Comparison of ENCODE assay signal across 8 cellular contexts in the genomic region with DNA sequence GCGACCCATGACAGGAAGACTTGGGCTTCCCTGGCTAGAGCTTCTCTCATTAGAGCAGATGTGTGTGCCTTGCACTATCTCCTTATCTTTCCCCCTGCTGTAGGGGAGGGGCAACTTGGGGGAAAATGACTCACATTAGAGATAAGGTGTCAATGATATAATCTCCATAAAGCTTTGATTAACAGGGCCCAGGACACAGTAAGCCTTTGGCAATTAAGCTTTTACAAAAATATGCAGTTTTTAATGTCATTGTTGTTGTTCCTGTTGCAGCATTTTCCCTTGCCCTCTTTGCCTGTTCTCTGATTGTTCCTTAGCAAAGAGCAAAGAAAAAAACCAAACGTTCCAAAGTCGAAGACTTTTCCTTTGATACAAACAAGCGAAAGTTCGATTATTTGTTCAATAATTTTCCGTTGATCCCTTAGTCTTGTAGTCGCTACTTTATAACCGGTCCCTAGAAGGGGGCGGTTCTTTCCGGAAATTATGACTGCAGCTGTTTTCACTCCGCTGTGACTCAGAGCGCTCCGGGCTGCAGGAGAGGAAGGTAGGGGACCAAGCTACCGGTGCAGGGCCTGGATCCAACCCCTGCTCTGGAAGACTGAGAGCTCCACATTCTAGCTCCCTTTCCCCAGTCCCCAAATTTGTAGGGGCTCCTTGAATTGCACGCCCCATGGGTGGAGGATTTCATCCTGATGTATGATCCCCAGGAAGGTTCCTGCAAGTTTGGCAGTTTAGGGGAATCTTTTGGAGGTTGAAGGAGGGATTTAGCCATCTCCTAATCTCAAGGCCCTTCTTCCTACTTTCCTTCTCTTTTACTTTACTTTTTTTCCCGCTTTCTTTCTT. TPM values are rescaled to one million over a fixed set of nuclear protein-coding genes. Genes with fewer than 3 reads are reported as not detected.
DNase-seq lines count a peak whose midpoint lies in the region; ATAC-seq, FAIRE-seq and TF ChIP-seq lines count a peak whose summit lies in the region.

A gene with protein sequence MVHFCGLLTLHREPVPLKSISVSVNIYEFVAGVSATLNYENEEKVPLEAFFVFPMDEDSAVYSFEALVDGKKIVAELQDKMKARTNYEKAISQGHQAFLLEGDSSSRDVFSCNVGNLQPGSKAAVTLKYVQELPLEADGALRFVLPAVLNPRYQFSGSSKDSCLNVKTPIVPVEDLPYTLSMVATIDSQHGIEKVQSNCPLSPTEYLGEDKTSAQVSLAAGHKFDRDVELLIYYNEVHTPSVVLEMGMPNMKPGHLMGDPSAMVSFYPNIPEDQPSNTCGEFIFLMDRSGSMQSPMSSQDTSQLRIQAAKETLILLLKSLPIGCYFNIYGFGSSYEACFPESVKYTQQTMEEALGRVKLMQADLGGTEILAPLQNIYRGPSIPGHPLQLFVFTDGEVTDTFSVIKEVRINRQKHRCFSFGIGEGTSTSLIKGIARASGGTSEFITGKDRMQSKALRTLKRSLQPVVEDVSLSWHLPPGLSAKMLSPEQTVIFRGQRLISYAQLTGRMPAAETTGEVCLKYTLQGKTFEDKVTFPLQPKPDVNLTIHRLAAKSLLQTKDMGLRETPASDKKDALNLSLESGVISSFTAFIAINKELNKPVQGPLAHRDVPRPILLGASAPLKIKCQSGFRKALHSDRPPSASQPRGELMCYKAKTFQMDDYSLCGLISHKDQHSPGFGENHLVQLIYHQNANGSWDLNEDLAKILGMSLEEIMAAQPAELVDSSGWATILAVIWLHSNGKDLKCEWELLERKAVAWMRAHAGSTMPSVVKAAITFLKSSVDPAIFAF (plus strand): TSS at position 509 of the 840 bp plus-strand sequence. CDS start 2,062 bp downstream, outside the sequence.

- H3K4me3 Mint-ChIP-seq in nephron = peak within 1 kb of the TSS; percentile 89 to 95 (median 94)

- ATAC-seq in GM19463 (IDR thresholded peaks at IDR 0.05; ENCODE audit: unreplicated experiment) = peak; percentile 100
- peak; percentile 99 for ATAC-seq in stimulated activated naive CD8-positive, alpha-beta T cell treated with anti-CD3 and anti-CD28 coated beads, Interleukin-15, Interleukin-2, amounts not matched to agents 100 U/mL and 50 U/mL, for 24 hours

- peak; percentile 78 for FAIRE-seq in RCC 7860 (lab: Jason Lieb, UNC)

- DNase-seq in Caki2 (ENCODE audit: low read depth) (peak; percentile 70), HK-2 (ENCODE audit: unreplicated experiment) (peak; percentile 49), RCC 7860 (ENCODE audit: low spot score) (peak; percentile 61), fibroblast of the aortic adventitia (ENCODE audit: low read depth) (peak; percentile 89)
- peak; percentile 45 for DNase-seq in activated T-helper 9 cell treated with anti-CD3 and anti-CD28 coated beads, Interleukin-2, amount 50 U/mL, for 16 hours (ENCODE audit: low read depth)
- DNase-seq in stimulated activated naive CD8-positive, alpha-beta T cell treated with anti-CD3 and anti-CD28 coated beads, Interleukin-15, Interleukin-2, amounts not matched to agents 100 U/mL and 50 U/mL, for 24 hours = peak; percentile 76

- peak within 1 kb of the TSS; percentile 73 to 80 (median 76) for H3K27ac Mint-ChIP-seq in nephron

- in situ Hi-C loops in Caki2 (cut with HindIII; ENCODE audit: low pct_unique_long_range_greater_than_20kb, low sequenced_read_pairs) = no loop called here

- peaks cover 19% of the 10 kb centered on the region for H3K4me1 Mint-ChIP-seq in nephron

- no peaks in the 10 kb centered on the region for H3K27me3 Mint-ChIP-seq in nephron (ENCODE audit: low read depth)

- TF ChIP-seq CTCF in fibroblast of the aortic adventitia (IDR thresholded peaks at IDR 0.05; ENCODE audit: insufficient read depth, low read length) = no peak
- no peak for TF ChIP-seq CTCF in nephron (IDR thresholded peaks at IDR 0.05; ENCODE audit: unreplicated experiment in 3 of 3)

- peak within 1 kb of the TSS; percentile 84 for H3K4me3 ChIP-seq in fibroblast of the aortic adventitia (ENCODE audit: low read depth, low read length)

- H3K36me3 Mint-ChIP-seq in nephron (ENCODE audit: low read depth) = peaks cover 24% of the 10 kb centered on the region

- H3K9me3 Mint-ChIP-seq in nephron = no peaks in the 10 kb centered on the region

RNA-seq across cellular contexts. Expression of the gene that starts here (rescaled TPM):
- total RNA-seq in Caki2 (2014; rRNA removed; shearing (Covaris generic); ENCODE audit: low replicate concordance) = 6.9 and 10.6 TPM in 2 replicates
- 20.5 and 28.4 TPM in 2 replicates for total RNA-seq in fibroblast of the aortic adventitia (ENCODE audit: low replicate concordance)

Comparison
In these comparisons a context has a peak if more than half of its experiments do, and no peak if none do; other contexts are left out.
1. Peak in every context shown above with its lines: DNase-seq, ATAC-seq and H3K4me3 ChIP-seq.